In the genomic region with DNA sequence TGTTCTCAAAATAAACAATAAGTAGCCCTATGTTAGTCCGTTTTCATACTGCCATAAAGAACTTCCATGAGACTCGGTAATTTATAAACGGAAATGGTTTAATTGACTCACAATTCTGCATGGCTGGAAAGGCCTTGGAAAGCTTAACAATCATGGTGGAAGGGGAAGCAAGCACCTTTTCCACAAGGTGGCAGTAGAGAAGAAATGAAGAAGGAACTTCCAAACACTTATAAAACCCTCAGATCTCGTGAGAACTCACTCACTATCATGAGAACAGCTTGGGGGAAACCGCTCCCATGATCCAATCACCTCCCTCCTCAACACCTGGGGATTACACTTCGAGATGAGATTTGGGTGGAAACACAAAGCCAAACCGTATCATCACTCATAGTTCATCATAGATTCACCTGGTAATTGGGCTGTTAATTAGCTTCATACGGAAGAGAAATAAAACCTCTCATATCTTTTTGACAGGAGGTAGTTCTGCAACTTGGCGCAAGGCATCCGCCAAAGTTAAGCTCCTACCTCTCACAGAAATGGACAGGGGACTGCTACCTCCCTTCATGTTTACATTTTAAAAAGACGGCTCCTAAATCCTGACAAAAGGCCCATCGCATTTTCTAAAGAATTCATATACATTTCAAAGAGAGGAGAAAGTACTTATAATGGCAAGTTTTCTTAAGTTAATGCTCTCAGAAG, we compare ENCODE assay signal across 10 cellular contexts. TPM values are rescaled to one million over a fixed set of nuclear protein-coding genes. Genes with fewer than 3 reads are reported as not detected.
DNase-seq lines count a peak whose midpoint lies in the region; ATAC-seq and TF ChIP-seq lines count a peak whose summit lies in the region.
"Had no signal": no experiment of that assay in that cellular context is flagged by ENCODE, and none has a peak within 500 bp of the region (broad histone marks: within the 10 kb centered on the region; RNA-seq: fewer than 3 reads in every experiment).

No MANE protein-coding gene starts in this region.

- no peak for ATAC-seq in GM19467 (IDR thresholded peaks at IDR 0.05; ENCODE audit: unreplicated experiment)

- peak; percentile 41 for TF ChIP-seq CTCF in cardiac fibroblast (IDR thresholded peaks at IDR 0.05; ENCODE audit: low read depth, low read length)

- DNase-seq in NCI-H2081 (lab: John Stamatoyannopoulos, UW) (peak; percentile 1 to 20), NCI-H2081 treated with DMSO at 0.1 percent for 48 hours (lab: John Stamatoyannopoulos, UW) (no peak), NAMALWA (ENCODE audit: low spot score) (peak; percentile 56), cardiac fibroblast (ENCODE audit: low read depth in 2 of 2) (peak; percentile 32 to 62), renal cortical epithelial cell (ENCODE audit: low read depth) (peak; percentile 25), NCI-H524 treated with DMSO at 0.1 percent for 48 hours (lab: John Stamatoyannopoulos, UW) (no peak), DMS79 treated with DMSO at 0.1 percent for 48 hours (lab: John Stamatoyannopoulos, UW) (no peak)

- H3K4me3 ChIP-seq in cardiac fibroblast (replicated peaks in 1 of 2; ENCODE audit: low read depth in 2 of 2, low read length in 2 of 2), result no peak overlapping the region

RNA-seq across cellular contexts. Expression of gene MUC15, which starts 49.0 kb away (rescaled TPM):
- total RNA-seq in renal cortical epithelial cell, result 0.17 TPM in 1 of 2 replicates, not detected in the other
- total RNA-seq: B cell, posterior vena cava had no signal

Comparison
In these comparisons a context has a peak if more than half of its experiments do, and no peak if none do; other contexts are left out.
1. DNase-seq: peak in NCI-H2081 (2 of 2), NAMALWA (single experiment), cardiac fibroblast (2 of 2) and renal cortical epithelial cell (single experiment); none in NCI-H2081 treated with DMSO at 0.1 percent for 48 hours (single experiment), NCI-H524 treated with DMSO at 0.1 percent for 48 hours (single experiment) and DMS79 treated with DMSO at 0.1 percent for 48 hours (single experiment).